8 cellular contexts compared by ENCODE assay signal in genomic region chr1:87335175-87335992, GRCh38. TPM values are rescaled to one million over a fixed set of nuclear protein-coding genes. Genes with fewer than 3 reads are reported as not detected.
DNase-seq lines count a peak whose midpoint lies in the region; ATAC-seq and TF ChIP-seq lines count a peak whose summit lies in the region.

No MANE protein-coding gene starts in this region.

- H3K9me3 Mint-ChIP-seq in activated CD8-positive, alpha-beta T cell treated with anti-CD3 and anti-CD28 coated beads for 36 hours, result no peaks in the 10 kb centered on the region

- peaks cover 65% of the 10 kb centered on the region for H3K4me1 Mint-ChIP-seq in activated CD8-positive, alpha-beta T cell treated with anti-CD3 and anti-CD28 coated beads for 36 hours (ENCODE audit: low read depth)

- CTCF ChIA-PET in A673 (lab: Charles Lee), result interaction anchor here (0.5 to 0.7 kb wide), 2 partner anchors 212 to 1157 kb away, joined by 3 to 5 read pairs; no protein-coding TSS in a partner anchor
- CTCF ChIA-PET in activated CD8-positive, alpha-beta T cell treated with anti-CD3 and anti-CD28 coated beads for 36 hours (lab: Charles Lee), result interaction anchor here (0.6 to 3.2 kb wide), 6 partner anchors 10 to 69 kb away, joined by 3 to 18 read pairs (median 6); no protein-coding TSS in a partner anchor

- H3K36me3 ChIP-seq in A673 (ENCODE audit: insufficient read depth, low read length, poor library complexity, severe bottlenecking), result peaks cover 25% of the 10 kb centered on the region
- H3K36me3 ChIP-seq in effector memory CD4-positive, alpha-beta T cell (ENCODE audit: control insufficient read depth, insufficient read depth, low read length), result peaks cover 10% of the 10 kb centered on the region

- peak; percentile 26 for ATAC-seq in GM18519 (IDR thresholded peaks at IDR 0.05; ENCODE audit: low FRiP score, unreplicated experiment)
- ATAC-seq in HG03025 (IDR thresholded peaks at IDR 0.05; ENCODE audit: low FRiP score, unreplicated experiment), result peak; percentile 40
- peak; percentile 61 for ATAC-seq in activated CD8-positive, alpha-beta T cell treated with anti-CD3 and anti-CD28 coated beads for 36 hours

- peak overlapping the region; percentile 94 for H3K27ac Mint-ChIP-seq in activated CD8-positive, alpha-beta T cell treated with anti-CD3 and anti-CD28 coated beads for 36 hours

- intact Hi-C loops in A673 (cut with micrococcal nuclease; ENCODE audit: unreplicated experiment), result loop anchor here (10.0 kb wide), 1 partner anchor 249 kb away; no protein-coding TSS in a partner anchor
- intact Hi-C loops in activated CD8-positive, alpha-beta T cell treated with anti-CD3 and anti-CD28 coated beads for 36 hours (cut with micrococcal nuclease), result no loop called here

- H3K27me3 Mint-ChIP-seq in activated CD8-positive, alpha-beta T cell treated with anti-CD3 and anti-CD28 coated beads for 36 hours, result peaks cover 2% of the 10 kb centered on the region

- POLR2A ChIA-PET in A673 (lab: Charles Lee; ENCODE audit: low non-redundant PET), result interaction anchor here (0.6 kb wide), 1 partner anchor 12 kb away, joined by 3 read pairs; no protein-coding TSS in a partner anchor
- POLR2A ChIA-PET in activated CD8-positive, alpha-beta T cell treated with anti-CD3 and anti-CD28 coated beads for 36 hours (lab: Charles Lee), result interaction anchor here (0.7 to 1.4 kb wide), 4 partner anchors 10 to 432 kb away, joined by 3 to 4 read pairs (median 3); no protein-coding TSS in a partner anchor

- no peaks in the 10 kb centered on the region for H3K27me3 ChIP-seq in A673 (replicated peaks; ENCODE audit: insufficient read depth, low read depth, low read length, poor library complexity)
- no peaks in the 10 kb centered on the region for H3K27me3 ChIP-seq in effector memory CD4-positive, alpha-beta T cell (replicated peaks; ENCODE audit: control insufficient read depth, insufficient read depth, low read length, poor library complexity, severe bottlenecking)

- DNase-seq in A673 (ENCODE audit: low spot score) (peak; percentile 61), NCI-H510A treated with DMSO at 0.1 percent for 48 hours (lab: John Stamatoyannopoulos, UW) (peak; percentile 87), lung microvascular endothelial cell (ENCODE audit: low read depth in 2 of 2) (peak; percentile 46 to 56)
- DNase-seq in activated CD8-positive, alpha-beta T cell treated with anti-CD3 and anti-CD28 coated beads for 36 hours, result peak; percentile 80
- DNase-seq in effector memory CD4-positive, alpha-beta T cell, result peak; percentile 44 to 52 (median 47)
- peak; percentile 59 for DNase-seq in stimulated activated CD8-positive, alpha-beta memory T cell treated with anti-CD3 and anti-CD28 coated beads, Interleukin-4, amount 100 ng/mL, for 24 hours (ENCODE audit: low read depth)

- peak overlapping the region; percentile 84 for H3K27ac ChIP-seq in A673 (ENCODE audit: low read depth, low read length, poor library complexity, severe bottlenecking)
- peak overlapping the region; percentile 60 for H3K27ac ChIP-seq in effector memory CD4-positive, alpha-beta T cell (ENCODE audit: insufficient read depth, low read length, poor library complexity, severe bottlenecking)

- peaks cover 42% of the 10 kb centered on the region for H3K4me1 ChIP-seq in A673 (ENCODE audit: insufficient read depth, low read length, poor library complexity, severe bottlenecking)
- H3K4me1 ChIP-seq in effector memory CD4-positive, alpha-beta T cell (ENCODE audit: control insufficient read depth, insufficient read depth, low read length, poor library complexity, severe bottlenecking), result peaks cover 25% of the 10 kb centered on the region

- H3K36me3 Mint-ChIP-seq in activated CD8-positive, alpha-beta T cell treated with anti-CD3 and anti-CD28 coated beads for 36 hours (ENCODE audit: low read depth), result peaks cover 52% of the 10 kb centered on the region

- peak overlapping the region; percentile 87 for H3K4me3 Mint-ChIP-seq in activated CD8-positive, alpha-beta T cell treated with anti-CD3 and anti-CD28 coated beads for 36 hours

- no peak; the same call in 1 of the 2 replicates for TF ChIP-seq CTCF in A673 (conservative IDR thresholded peaks at IDR 0.05; ENCODE audit: low read depth, low read length)
- no peak for TF ChIP-seq CTCF in activated CD8-positive, alpha-beta T cell treated with anti-CD3 and anti-CD28 coated beads for 36 hours (IDR thresholded peaks at IDR 0.05)

- H3K4me3 ChIP-seq in A673 (ENCODE audit: low read depth, low read length, poor library complexity, severe bottlenecking), result peak overlapping the region; percentile 63
- H3K4me3 ChIP-seq in effector memory CD4-positive, alpha-beta T cell (ENCODE audit: insufficient read depth, low read depth, low read length, poor library complexity, severe bottlenecking), result peak overlapping the region; percentile 63

- no peaks in the 10 kb centered on the region for H3K9me3 ChIP-seq in A673 (ENCODE audit: low read depth, low read length, poor library complexity, severe bottlenecking)
- no peaks in the 10 kb centered on the region for H3K9me3 ChIP-seq in effector memory CD4-positive, alpha-beta T cell (ENCODE audit: control insufficient read depth, low read length)

- BruUV-seq in A673 (replicated peaks; lab: Mats Ljungman, UMichigan), result no TSS peak

RNA-seq across cellular contexts. Expression of gene LMO4, which starts 6.7 kb away (rescaled TPM):
- 32.2 and 35.3 TPM in 2 replicates for total RNA-seq in A673 (2021)
- 10 to 100 TPM; 35.1 to 36.8 TPM for total RNA-seq in activated CD8-positive, alpha-beta T cell treated with anti-CD3 and anti-CD28 coated beads for 36 hours
- total RNA-seq in lung microvascular endothelial cell, result 12.4 and 13.5 TPM in 2 replicates

Comparison
In these comparisons a context has a peak if more than half of its experiments do, and no peak if none do; other contexts are left out.
1. Peak in every context shown above with its lines: DNase-seq, ATAC-seq, H3K4me3 ChIP-seq and H3K27ac ChIP-seq.